In genomic region chr4:102867278-102868152, GRCh38 we compare ENCODE assay signal across 8 cellular contexts. TPM values are rescaled to one million over a fixed set of nuclear protein-coding genes. Genes with fewer than 3 reads are reported as not detected.
DNase-seq lines count a peak whose midpoint lies in the region; ATAC-seq, FAIRE-seq and TF ChIP-seq lines count a peak whose summit lies in the region.

No MANE protein-coding gene starts in this region.

- DNase-seq in GM12891 (ENCODE audit: insufficient read length, low spot score), result no peak
- DNase-seq in LNCaP clone FGC (ENCODE audit: low read depth), result no peak
- peak in 1 of 9 donors; percentile 5 for DNase-seq in naive thymus-derived CD4-positive, alpha-beta T cell
- DNase-seq in substantia nigra (lab: John Stamatoyannopoulos, UW), result no peak
- no peak for DNase-seq in H4 (ENCODE audit: low spot score)
- no peak for DNase-seq in central memory CD4-positive, alpha-beta T cell

- no peak for TF ChIP-seq POLR2A in GM12891 (IDR thresholded peaks at IDR 0.05; ENCODE audit: low read depth, low read length)

- FAIRE-seq in GM12891 (lab: Jason Lieb, UNC), result peak; percentile 9

- H3K4me1 Mint-ChIP-seq in brain, result peaks cover 75% of the 10 kb centered on the region
- H3K4me1 Mint-ChIP-seq in naive thymus-derived CD4-positive, alpha-beta T cell, result peaks cover 24 to 78% (median 65%) of the 10 kb centered on the region in 7 donors

- H3K27ac ChIP-seq in naive thymus-derived CD4-positive, alpha-beta T cell (ENCODE audit: low read depth, low read length), result peak overlapping the region; percentile 99
- no peak overlapping the region for H3K27ac ChIP-seq in substantia nigra (ENCODE audit: low read depth, low read length, poor library complexity, severe bottlenecking)

- H3K36me3 ChIP-seq in naive thymus-derived CD4-positive, alpha-beta T cell (ENCODE audit: control insufficient read depth in 2 of 3, insufficient read depth in 3 of 3, low read length in 3 of 3), result no peaks in the 10 kb centered on the region

- H3K9me3 Mint-ChIP-seq in brain, result peaks cover 0 to 12% (median 4%) of the 10 kb centered on the region in 5 experiments
- H3K9me3 Mint-ChIP-seq in naive thymus-derived CD4-positive, alpha-beta T cell, result peaks cover 0 to 14% (median 0%) of the 10 kb centered on the region in 11 donors

- H3K4me1 ChIP-seq in naive thymus-derived CD4-positive, alpha-beta T cell (ENCODE audit: control insufficient read depth in 2 of 2, insufficient read depth in 2 of 2, low read length in 2 of 2), result peaks cover 16 to 28% of the 10 kb centered on the region in 2 donors

- H3K9me3 ChIP-seq in naive thymus-derived CD4-positive, alpha-beta T cell (ENCODE audit: control insufficient read depth in 2 of 3, low read length in 3 of 3), result no peaks in the 10 kb centered on the region

- TF ChIP-seq CTCF in LNCaP clone FGC (IDR thresholded peaks at IDR 0.05; ENCODE audit: control insufficient read depth, extremely low read depth, insufficient read depth) (no peak), brain (conservative IDR thresholded peaks at IDR 0.05) (no peak)

- POLR2A ChIA-PET in naive thymus-derived CD4-positive, alpha-beta T cell (lab: Charles Lee), result interaction anchor here (0.8 to 4.4 kb wide), 9 partner anchors 40 to 523 kb away, joined by 3 to 173 read pairs (median 6); partner anchors contain the start of genes MANBA, SLC39A8, SLC9B2 and UBE2D3

- H3K4me3 Mint-ChIP-seq in brain, result peak overlapping the region; percentile 89 to 100 (median 91)
- peak overlapping the region; percentile 88 to 100 (median 96) for H3K4me3 Mint-ChIP-seq in naive thymus-derived CD4-positive, alpha-beta T cell

- H3K4me3 ChIP-seq in LNCaP clone FGC (ENCODE audit: low read depth, low read length), result peak overlapping the region; percentile 57
- H3K4me3 ChIP-seq in naive thymus-derived CD4-positive, alpha-beta T cell (ENCODE audit: low read length), result peak overlapping the region; percentile 95

- peaks cover 50% of the 10 kb centered on the region for H3K36me3 Mint-ChIP-seq in brain
- H3K36me3 Mint-ChIP-seq in naive thymus-derived CD4-positive, alpha-beta T cell, result peaks cover 0 to 29% (median 4%) of the 10 kb centered on the region in 5 donors

- CTCF ChIA-PET in naive thymus-derived CD4-positive, alpha-beta T cell (lab: Charles Lee), result no interaction called here

- peaks cover 7% of the 10 kb centered on the region for H3K27me3 Mint-ChIP-seq in brain
- H3K27me3 Mint-ChIP-seq in naive thymus-derived CD4-positive, alpha-beta T cell, result no peaks in the 10 kb centered on the region

- peak overlapping the region; percentile 79 to 100 (median 99) for H3K27ac Mint-ChIP-seq in brain
- H3K27ac Mint-ChIP-seq in naive thymus-derived CD4-positive, alpha-beta T cell, result peak overlapping the region; percentile 97 to 100 (median 98)

- intact Hi-C loops in naive thymus-derived CD4-positive, alpha-beta T cell (cut with micrococcal nuclease), result loop anchor here (1.0 to 5.0 kb wide), 16 partner anchors 40 to 1521 kb away; partner anchors contain the start of genes BDH2 (in 2 of the 2), CENPE (in 2 of the 2), PPP3CA (in 2 of the 2) and SLC9B2 (in 2 of the 2)

- no peak for ATAC-seq in naive thymus-derived CD4-positive, alpha-beta T cell
- ATAC-seq in GM19324 (IDR thresholded peaks at IDR 0.05; ENCODE audit: low FRiP score, unreplicated experiment), result no peak

- H3K27me3 ChIP-seq in naive thymus-derived CD4-positive, alpha-beta T cell (ENCODE audit: control insufficient read depth in 2 of 2, insufficient read depth in 2 of 2, low read length in 2 of 2), result no peaks in the 10 kb centered on the region

TF ChIP-seq in GM12891, 5 proteins besides CTCF, POLR2A, EP300 and RAD21:
- TF ChIP-seq POLR2AphosphoS5 (IDR thresholded peaks at IDR 0.05; ENCODE audit: low read depth, low read length), result no peak
- no peak for TF ChIP-seq TAF1 (IDR thresholded peaks at IDR 0.05; ENCODE audit: low read depth, low read length)
- no peak for TF ChIP-seq PAX5 (IDR thresholded peaks at IDR 0.05; ENCODE audit: insufficient read depth, low read length, severe bottlenecking)
- no peak for TF ChIP-seq POU2F2 (IDR thresholded peaks at IDR 0.05; ENCODE audit: low read depth, low read length)
- TF ChIP-seq SPI1 (IDR thresholded peaks at IDR 0.05; ENCODE audit: low read depth, low read length), result no peak

RNA-seq across cellular contexts. Expression of gene CISD2, which starts 1.3 kb away (rescaled TPM):
- polyA plus RNA-seq in GM12891 (2012; ENCODE audit: low read depth, missing spikeins), result 26.9 TPM
- 24.4 TPM for polyA plus RNA-seq in brain (ENCODE audit: insufficient read depth, low read depth, low replicate concordance)
- 10 to 100 TPM; 11.4 to 50.3 (median 13.4) TPM for total RNA-seq in naive thymus-derived CD4-positive, alpha-beta T cell
- 10 to 100 TPM; 14.6 to 26.0 TPM for polyA plus RNA-seq in naive thymus-derived CD4-positive, alpha-beta T cell
- total RNA-seq in H4 (2014; rRNA removed; shearing (Covaris generic)), result 58.9 and 69.2 TPM in 2 replicates

RNA-seq across cellular contexts. Expression of gene UBE2D3, which starts 40.2 kb away (rescaled TPM):
- polyA plus RNA-seq in GM12891 (2012; ENCODE audit: low read depth, missing spikeins), result 274 TPM
- 124 TPM for polyA plus RNA-seq in brain (ENCODE audit: insufficient read depth, low read depth, low replicate concordance)
- 100 to 1,000 TPM; 339 to 556 (median 413) TPM for total RNA-seq in naive thymus-derived CD4-positive, alpha-beta T cell
- 100 to 1,000 TPM; 314 to 460 TPM for polyA plus RNA-seq in naive thymus-derived CD4-positive, alpha-beta T cell
- total RNA-seq in H4 (2014; rRNA removed; shearing (Covaris generic)), result 438 and 525 TPM in 2 replicates
